2 cellular contexts compared by ENCODE assay signal in genomic region chr6:23642849-23643248, GRCh38.
TF ChIP-seq lines count a peak whose summit lies in the region.

No MANE protein-coding gene starts in this region.

TF ChIP-seq in HEK293T, 16 proteins besides CTCF, POLR2A, EP300 and RAD21 (continued from another document):
- 0 out of 2 replicates have a peak, but pooled peaks have one; percentile 14 for TF ChIP-seq PKNOX1 (IDR thresholded peaks at IDR 0.05)
TF ChIP-seq in HEK293T: peak in this region for 1.

TF ChIP-seq in H1, 55 proteins besides CTCF, POLR2A, EP300 and RAD21 (continued from another document):
- TF ChIP-seq TAF1 (IDR thresholded peaks at IDR 0.05; ENCODE audit: low read depth, low read length), result no peak
- TF ChIP-seq TBP (IDR thresholded peaks at IDR 0.05; ENCODE audit: low read depth, low read length), result no peak
- no peak for TF ChIP-seq GABPA (IDR thresholded peaks at IDR 0.05; ENCODE audit: borderline replicate concordance, insufficient read depth, low read length)
- TF ChIP-seq SAP30 (IDR thresholded peaks at IDR 0.05; ENCODE audit: insufficient read depth, insufficient replicate concordance, low read length), result no peak
- no peak for TF ChIP-seq CBX5 (IDR thresholded peaks at IDR 0.05; ENCODE audit: low read depth, low read length)
- TF ChIP-seq TAF7 (optimal IDR thresholded peaks at IDR 0.05; ENCODE audit: borderline replicate concordance, low read depth, low read length), result no peak
- TF ChIP-seq BACH1 (IDR thresholded peaks at IDR 0.05; ENCODE audit: low read length), result no peak
- TF ChIP-seq CEBPB (IDR thresholded peaks at IDR 0.05; ENCODE audit: low read depth, low read length), result no peak
- no peak for TF ChIP-seq CHD7 (IDR thresholded peaks at IDR 0.05; ENCODE audit: insufficient replicate concordance, low read length)
- no peak for TF ChIP-seq ATF2 (IDR thresholded peaks at IDR 0.05; ENCODE audit: low read length)
- TF ChIP-seq KDM5A (IDR thresholded peaks at IDR 0.05; ENCODE audit: low read length), result no peak
- no peak for TF ChIP-seq POU5F1 (IDR thresholded peaks at IDR 0.05; ENCODE audit: low read depth, low read length)
- TF ChIP-seq HDAC6 (IDR thresholded peaks at IDR 0.05; ENCODE audit: low read depth, low read length), result no peak
- TF ChIP-seq MAX (IDR thresholded peaks at IDR 0.05), result no peak
- no peak for TF ChIP-seq EGR1 (IDR thresholded peaks at IDR 0.05; ENCODE audit: borderline replicate concordance, low read depth, low read length)
